20 cellular contexts compared by ENCODE assay signal in the genomic region with DNA sequence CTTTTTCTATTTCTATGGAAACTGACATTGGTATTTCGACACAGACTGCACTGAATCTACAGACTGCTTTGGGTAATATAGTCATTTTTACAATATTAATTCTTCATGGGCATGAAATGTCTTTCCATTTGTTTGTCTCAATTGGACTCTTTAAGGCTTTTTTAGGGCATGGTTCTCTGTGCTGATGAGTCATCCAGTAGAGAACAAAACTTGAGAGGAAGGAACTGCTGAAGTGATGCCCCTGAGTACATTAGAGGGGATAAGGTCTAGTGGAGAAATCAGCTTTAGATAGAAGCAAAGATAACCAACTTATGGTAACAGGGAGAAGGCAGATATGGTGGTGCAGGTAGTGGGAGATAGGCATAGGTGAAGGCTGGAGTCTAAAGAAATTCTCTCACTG. TPM values are rescaled to one million over a fixed set of nuclear protein-coding genes. Genes with fewer than 3 reads are reported as not detected.
"Had no signal": no experiment of that assay in that cellular context is flagged by ENCODE, and none has a peak within 500 bp of the region (broad histone marks: within the 10 kb centered on the region; RNA-seq: fewer than 3 reads in every experiment).

No MANE protein-coding gene starts in this region.

- FAIRE-seq: pancreas, small intestine had no signal

- H3K9me3 ChIP-seq: pancreas had no signal

- H3K9me3 Mint-ChIP-seq: dendritic cell treated with granulocyte-macrophage colony-stimulating factor and Interleukin-4, amounts not matched to agents 40 ng/mL and 50 ng/mL, for 4 days; naive B cell had no signal

- DNase-seq: erythroblast; foreskin melanocyte; head of caudate nucleus; left colon; left ventricle myocardium superior; mesendoderm; naive B cell; occipital lobe; pancreas; right cardiac atrium; small intestine; stimulated activated CD4-positive, alpha-beta T cell treated with anti-CD3 and anti-CD28 coated beads, Interleukin-12 subunit alpha, Interleukin-12 subunit beta, amount 100 ng/mL, for 4 hours; stimulated activated naive CD4-positive, alpha-beta T cell treated with Interleukin-2 at 50 U/mL for 16 hours; trophoblast cell had no signal

- H3K4me1 Mint-ChIP-seq: nephron had no signal

- H3K27me3 Mint-ChIP-seq: dendritic cell treated with granulocyte-macrophage colony-stimulating factor and Interleukin-4, amounts not matched to agents 40 ng/mL and 50 ng/mL, for 4 days; naive B cell; progenitor cell of endocrine pancreas had no signal

- H3K27ac ChIP-seq: hepatocyte, pancreas had no signal

- ATAC-seq: left colon, left ventricle myocardium superior, pancreas, right cardiac atrium had no signal

- H3K4me3 Mint-ChIP-seq: dendritic cell treated with granulocyte-macrophage colony-stimulating factor and Interleukin-4, amounts not matched to agents 40 ng/mL and 50 ng/mL, for 4 days; naive B cell; nephron had no signal

- H3K27ac Mint-ChIP-seq: dendritic cell treated with granulocyte-macrophage colony-stimulating factor and Interleukin-4, amounts not matched to agents 40 ng/mL and 50 ng/mL, for 4 days; nephron had no signal

- H3K4me3 ChIP-seq: hepatocyte, lung, pancreas had no signal

- H3K4me2 ChIP-seq: hepatocyte had no signal

- H3K4me1 ChIP-seq: pancreas had no signal

RNA-seq across cellular contexts. Expression of a gene that starts 46.0 kb away (rescaled TPM):
- polyA plus RNA-seq: lung, urinary bladder had no signal
